21 cellular contexts compared by ENCODE assay signal in the genomic region with DNA sequence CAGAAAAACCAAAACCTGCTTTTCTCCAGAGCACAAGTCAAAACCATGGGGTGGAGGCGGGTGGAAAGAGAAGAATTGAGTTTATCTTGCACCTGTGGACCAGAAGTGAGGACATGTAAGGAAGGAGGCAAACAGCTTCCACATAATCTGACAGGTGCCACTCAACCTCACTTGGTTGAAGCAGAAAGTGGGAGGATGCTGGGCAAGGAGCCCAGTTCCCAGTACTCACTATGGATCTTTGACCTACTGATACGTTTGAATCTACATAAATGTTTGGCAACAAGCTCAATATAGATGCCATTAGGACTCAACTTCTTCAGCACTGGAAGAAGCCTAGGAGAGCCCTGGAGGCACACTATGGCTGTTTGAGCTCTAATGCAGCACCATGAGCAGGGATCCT.
DNase-seq lines count a peak whose midpoint lies in the region; ATAC-seq and TF ChIP-seq lines count a peak whose summit lies in the region.
"Had no signal": no experiment of that assay in that cellular context is flagged by ENCODE, and none has a peak within 500 bp of the region (broad histone marks: within the 10 kb centered on the region; RNA-seq: fewer than 3 reads in every experiment).

No MANE protein-coding gene starts in this region.

- no peaks in the 10 kb centered on the region for H3K27me3 Mint-ChIP-seq in Caco-2 (ENCODE audit: insufficient read depth, unreplicated experiment)
- H3K27me3 Mint-ChIP-seq: CD4-positive, alpha-beta memory T cell; CD4-positive, CD25-positive, alpha-beta regulatory T cell had no signal

- in situ Hi-C loops in GM13976 (cut with MboI; ENCODE audit: low sequenced_read_pairs, unreplicated experiment) = no loop called here
- in situ Hi-C loops in GM13977 (cut with MboI; ENCODE audit: low pct_unique_long_range_greater_than_20kb, low sequenced_read_pairs, unreplicated experiment) = no loop called here

- no peaks in the 10 kb centered on the region for H3K27me3 ChIP-seq in Caco-2 (replicated peaks; ENCODE audit: control insufficient read depth, insufficient read depth, low read length)
- H3K27me3 ChIP-seq: BE2C, BLaER1 had no signal

- no peaks in the 10 kb centered on the region for H3K36me3 Mint-ChIP-seq in Caco-2 (ENCODE audit: insufficient read depth, unreplicated experiment)

- TF ChIP-seq CTCF in GM13976 (IDR thresholded peaks at IDR 0.05; ENCODE audit: borderline replicate concordance, control extremely low read depth, extremely low read depth, insufficient read depth, missing control alignments) (no peak), Caco-2 (IDR thresholded peaks at IDR 0.05; ENCODE audit: insufficient read depth in 1 of 2, low read depth in 1 of 2, low read length in 1 of 2, severe bottlenecking in 1 of 2, unreplicated experiment in 1 of 2) (no peak), GM13977 (IDR thresholded peaks at IDR 0.05; ENCODE audit: extremely low read depth, insufficient read depth, missing control alignments) (no peak)

- no peak overlapping the region for H3K27ac Mint-ChIP-seq in Caco-2 (ENCODE audit: unreplicated experiment)
- H3K27ac Mint-ChIP-seq: CD14-positive monocyte; CD4-positive, alpha-beta memory T cell; CD4-positive, CD25-positive, alpha-beta regulatory T cell; CD8-positive, alpha-beta memory T cell had no signal

- DNase-seq in GM13976 (ENCODE audit: low spot score) (peak; percentile 1), HT-29 (ENCODE audit: low spot score) (peak; percentile 6), left colon (peak in 1 of 2 donors; percentile 18), posterior vena cava (ENCODE audit: low spot score) (peak; percentile 36), NCI-H510A treated with DMSO at 0.1 percent for 48 hours (lab: John Stamatoyannopoulos, UW) (no peak), Caco-2 (no peak), GM13977 (ENCODE audit: low spot score) (no peak), HuH-7.5 (ENCODE audit: low spot score) (no peak)
- DNase-seq: 8988T; ACHN; BE2C; C1 segment of cervical spinal cord; Calu3; CD4-positive, alpha-beta memory T cell; CD4-positive, CD25-positive, alpha-beta regulatory T cell; CD8-positive, alpha-beta memory T cell; COR-L47; DMS79 treated with DMSO at 0.1 percent for 48 hours; GF-D8 had no signal

- H3K4me1 ChIP-seq in Caco-2 = peaks cover 21% of the 10 kb centered on the region
- H3K4me1 ChIP-seq: BE2C, BLaER1 had no signal

- CTCF ChIA-PET in Caco-2 (lab: Charles Lee) = no interaction called here

- no peak overlapping the region for H3K4me3 ChIP-seq in Caco-2 (ENCODE audit: low read depth, low read length)
- H3K4me3 ChIP-seq: BLaER1 had no signal

- ATAC-seq in left colon = peak; percentile 27

- no peak overlapping the region for H3K4me3 Mint-ChIP-seq in Caco-2 (ENCODE audit: unreplicated experiment)
- H3K4me3 Mint-ChIP-seq: CD14-positive monocyte; CD4-positive, alpha-beta memory T cell; CD4-positive, CD25-positive, alpha-beta regulatory T cell had no signal

- peaks cover 12% of the 10 kb centered on the region for H3K4me1 Mint-ChIP-seq in Caco-2 (ENCODE audit: low read depth, unreplicated experiment)
- H3K4me1 Mint-ChIP-seq: CD4-positive, alpha-beta memory T cell; CD4-positive, CD25-positive, alpha-beta regulatory T cell; CD8-positive, alpha-beta memory T cell had no signal

- intact Hi-C loops in left colon (cut with DNase I, micrococcal nuclease) (no loop called here), posterior vena cava (cut with DNase I) (no loop called here), Caco-2 (cut with micrococcal nuclease; ENCODE audit: unreplicated experiment) (no loop called here)

- POLR2A ChIA-PET in Caco-2 (lab: Charles Lee) = no interaction called here

- H3K9me3 Mint-ChIP-seq in Caco-2 (ENCODE audit: unreplicated experiment) = no peaks in the 10 kb centered on the region

- no TSS peak for BruUV-seq in Caco-2 (replicated peaks; lab: Mats Ljungman, UMichigan)

- no peaks in the 10 kb centered on the region for H3K36me3 ChIP-seq in Caco-2 (ENCODE audit: control insufficient read depth, insufficient read depth, low read length)
- H3K36me3 ChIP-seq: BE2C had no signal

- no peaks in the 10 kb centered on the region for H3K9me3 ChIP-seq in Caco-2
- H3K9me3 ChIP-seq: BE2C had no signal

Comparison
In these comparisons a context has a peak if more than half of its experiments do, and no peak if none do; other contexts are left out.
1. DNase-seq: peak in GM13976 (single experiment), HT-29 (single experiment) and posterior vena cava (single experiment); none in NCI-H510A treated with DMSO at 0.1 percent for 48 hours (single experiment), Caco-2 (0 of 2), GM13977 (single experiment) and HuH-7.5 (single experiment).